In the genomic region with DNA sequence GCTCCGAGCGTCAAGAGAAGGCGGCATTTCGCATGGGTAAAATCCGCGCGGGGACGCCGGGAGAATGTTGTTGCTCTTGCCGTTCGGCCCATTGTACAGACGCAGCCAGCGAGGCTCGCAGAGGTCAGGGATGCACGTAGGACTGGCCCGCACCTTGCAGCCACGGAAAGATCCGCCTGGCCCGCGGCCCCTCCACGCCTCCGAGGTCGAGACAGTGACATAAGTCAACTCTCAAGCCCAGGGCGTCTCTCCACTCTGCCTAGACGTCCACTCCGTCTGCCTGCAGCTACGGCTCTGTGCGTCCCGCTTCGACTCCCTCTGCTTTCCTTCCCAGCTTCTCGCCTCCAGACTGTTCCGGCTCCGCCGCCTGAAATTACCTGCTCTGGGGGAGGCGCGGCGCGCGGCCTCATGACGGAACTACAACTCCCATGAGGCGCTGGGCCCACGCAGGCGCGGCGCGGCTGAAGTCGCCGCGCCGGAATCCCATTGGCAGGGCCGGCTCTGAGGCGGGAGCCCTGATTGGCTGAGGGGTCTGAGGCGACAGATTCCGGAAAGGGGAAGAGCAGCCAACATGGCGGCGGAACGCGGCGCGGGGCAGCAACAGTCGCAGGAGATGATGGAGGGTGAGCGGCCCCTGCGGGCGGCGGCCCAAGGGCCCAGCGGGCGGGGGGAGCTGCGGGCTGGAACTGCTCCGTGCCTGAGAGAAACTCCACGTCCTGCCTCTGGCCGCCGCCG, we compare ENCODE assay signal across 1 cellular context.
TF ChIP-seq lines count a peak whose summit lies in the region.

A gene with protein sequence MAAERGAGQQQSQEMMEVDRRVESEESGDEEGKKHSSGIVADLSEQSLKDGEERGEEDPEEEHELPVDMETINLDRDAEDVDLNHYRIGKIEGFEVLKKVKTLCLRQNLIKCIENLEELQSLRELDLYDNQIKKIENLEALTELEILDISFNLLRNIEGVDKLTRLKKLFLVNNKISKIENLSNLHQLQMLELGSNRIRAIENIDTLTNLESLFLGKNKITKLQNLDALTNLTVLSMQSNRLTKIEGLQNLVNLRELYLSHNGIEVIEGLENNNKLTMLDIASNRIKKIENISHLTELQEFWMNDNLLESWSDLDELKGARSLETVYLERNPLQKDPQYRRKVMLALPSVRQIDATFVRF (plus strand): TSS at position 543 of the 735 bp plus-strand sequence. CDS start 29 bp downstream, at position 572.

TF ChIP-seq in GM12878, 131 proteins besides CTCF, POLR2A, EP300 and RAD21 (continued from another document and continues in another):
- TF ChIP-seq NR2C1 (IDR thresholded peaks at IDR 0.05) (no peak), GABPA (IDR thresholded peaks at IDR 0.05; ENCODE audit: low read depth) (no peak), DPF2 (IDR thresholded peaks at IDR 0.05) (peak; percentile 56), BCL11A (IDR thresholded peaks at IDR 0.05; ENCODE audit: low read depth, low read length) (no peak), FOS (IDR thresholded peaks at IDR 0.05; ENCODE audit: borderline replicate concordance, extremely low read depth, insufficient read length) (peak; percentile 41), PAX8 (IDR thresholded peaks at IDR 0.05) (no peak), EGR1 (IDR thresholded peaks at IDR 0.05; ENCODE audit: borderline replicate concordance in 1 of 2, low read depth in 2 of 2, low read length in 2 of 2) (0 out of 3 replicates have a peak, but pooled peaks of 1 of the 2 experiments have one; percentile 11), NR2C2 (IDR thresholded peaks at IDR 0.05; ENCODE audit: borderline replicate concordance, control insufficient read depth, insufficient read length, low read depth) (no peak), TCF7 (IDR thresholded peaks at IDR 0.05; ENCODE audit: borderline replicate concordance) (no peak), SIN3A (IDR thresholded peaks at IDR 0.05; ENCODE audit: low read depth, low read length) (0 out of 2 replicates have a peak, but pooled peaks have one; percentile 73), SREBF1 (IDR thresholded peaks at IDR 0.05; ENCODE audit: low read length) (peak; percentile 79), SMARCA5 (IDR thresholded peaks at IDR 0.05) (no peak), CBX3 (IDR thresholded peaks at IDR 0.05; ENCODE audit: borderline replicate concordance, low read depth) (no peak), ZNF384 (IDR thresholded peaks at IDR 0.05; ENCODE audit: borderline replicate concordance, low read depth, low read length) (no peak), CHD4 (IDR thresholded peaks at IDR 0.05) (no peak), CREM (IDR thresholded peaks at IDR 0.05; ENCODE audit: low read depth) (peak; percentile 69; the same call in 1 of the 2 replicates), HDGF (IDR thresholded peaks at IDR 0.05) (0 out of 2 replicates have a peak, but pooled peaks have one; percentile 30), SMAD1 (IDR thresholded peaks at IDR 0.05; ENCODE audit: low read depth, partially characterized antibody) (no peak), MTA3 (IDR thresholded peaks at IDR 0.05; ENCODE audit: borderline replicate concordance, low read length) (no peak), NBN (IDR thresholded peaks at IDR 0.05) (no peak), KDM1A (IDR thresholded peaks at IDR 0.05; ENCODE audit: borderline replicate concordance) (no peak), EED (IDR thresholded peaks at IDR 0.05; ENCODE audit: low read depth) (no peak), POLR2AphosphoS5 (IDR thresholded peaks at IDR 0.05; ENCODE audit: low read length) (peak; percentile 72; the same call in 1 of the 2 replicates), TBL1XR1 (IDR thresholded peaks at IDR 0.05; ENCODE audit: low read depth, low read length) (no peak), LARP7 (IDR thresholded peaks at IDR 0.05) (peak; percentile 48), CREB1 (IDR thresholded peaks at IDR 0.05; ENCODE audit: low read depth) (peak; percentile 76), IKZF1 (conservative IDR thresholded peaks at IDR 0.05) (peak; percentile 95), ZNF217 (IDR thresholded peaks at IDR 0.05) (no peak), ZBED1 (IDR thresholded peaks at IDR 0.05; ENCODE audit: borderline replicate concordance) (no peak), RCOR1 (conservative IDR thresholded peaks at IDR 0.05; ENCODE audit: low read depth, low read length) (no peak), HDAC2 (IDR thresholded peaks at IDR 0.05) (no peak), ZZZ3 (IDR thresholded peaks at IDR 0.05; ENCODE audit: control insufficient read depth, insufficient read length, low read depth) (no peak), SMAD5 (IDR thresholded peaks at IDR 0.05; ENCODE audit: low read depth) (no peak), MXI1 (IDR thresholded peaks at IDR 0.05; ENCODE audit: low read depth, low read length) (peak; percentile 53), ZNF274 (IDR thresholded peaks at IDR 0.05; ENCODE audit: insufficient read depth, insufficient read length) (no peak), SMC3 (IDR thresholded peaks at IDR 0.05; ENCODE audit: borderline replicate concordance, low read length) (peak; percentile 49; the same call in 1 of the 2 replicates), BHLHE40 (IDR thresholded peaks at IDR 0.05; ENCODE audit: borderline replicate concordance in 1 of 2, low read depth in 2 of 2, low read length in 1 of 2) (peak in 1 of 2 experiments; percentile 20; a peak in 1 of 4 replicates), GATAD2B (conservative IDR thresholded peaks at IDR 0.05; ENCODE audit: low read depth) (peak; percentile 77; the same call in 1 of the 2 replicates), RUNX3 (IDR thresholded peaks at IDR 0.05; ENCODE audit: low read length) (no peak), ATF7 (IDR thresholded peaks at IDR 0.05; ENCODE audit: low read depth) (no peak), RELA (IDR thresholded peaks at IDR 0.05; ENCODE audit: borderline replicate concordance, partially characterized antibody) (no peak)
- TF ChIP-seq, protein P1, sequence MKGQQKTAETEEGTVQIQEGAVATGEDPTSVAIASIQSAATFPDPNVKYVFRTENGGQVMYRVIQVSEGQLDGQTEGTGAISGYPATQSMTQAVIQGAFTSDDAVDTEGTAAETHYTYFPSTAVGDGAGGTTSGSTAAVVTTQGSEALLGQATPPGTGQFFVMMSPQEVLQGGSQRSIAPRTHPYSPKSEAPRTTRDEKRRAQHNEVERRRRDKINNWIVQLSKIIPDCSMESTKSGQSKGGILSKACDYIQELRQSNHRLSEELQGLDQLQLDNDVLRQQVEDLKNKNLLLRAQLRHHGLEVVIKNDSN (IDR thresholded peaks at IDR 0.05; ENCODE audit: borderline replicate concordance, extremely low read length, insufficient read depth, low read depth, low read length): no peak
- TF ChIP-seq, protein P2, sequence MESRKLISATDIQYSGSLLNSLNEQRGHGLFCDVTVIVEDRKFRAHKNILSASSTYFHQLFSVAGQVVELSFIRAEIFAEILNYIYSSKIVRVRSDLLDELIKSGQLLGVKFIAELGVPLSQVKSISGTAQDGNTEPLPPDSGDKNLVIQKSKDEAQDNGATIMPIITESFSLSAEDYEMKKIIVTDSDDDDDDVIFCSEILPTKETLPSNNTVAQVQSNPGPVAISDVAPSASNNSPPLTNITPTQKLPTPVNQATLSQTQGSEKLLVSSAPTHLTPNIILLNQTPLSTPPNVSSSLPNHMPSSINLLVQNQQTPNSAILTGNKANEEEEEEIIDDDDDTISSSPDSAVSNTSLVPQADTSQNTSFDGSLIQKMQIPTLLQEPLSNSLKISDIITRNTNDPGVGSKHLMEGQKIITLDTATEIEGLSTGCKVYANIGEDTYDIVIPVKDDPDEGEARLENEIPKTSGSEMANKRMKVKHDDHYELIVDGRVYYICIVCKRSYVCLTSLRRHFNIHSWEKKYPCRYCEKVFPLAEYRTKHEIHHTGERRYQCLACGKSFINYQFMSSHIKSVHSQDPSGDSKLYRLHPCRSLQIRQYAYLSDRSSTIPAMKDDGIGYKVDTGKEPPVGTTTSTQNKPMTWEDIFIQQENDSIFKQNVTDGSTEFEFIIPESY (IDR thresholded peaks at IDR 0.05): no peak
- TF ChIP-seq, protein P3, sequence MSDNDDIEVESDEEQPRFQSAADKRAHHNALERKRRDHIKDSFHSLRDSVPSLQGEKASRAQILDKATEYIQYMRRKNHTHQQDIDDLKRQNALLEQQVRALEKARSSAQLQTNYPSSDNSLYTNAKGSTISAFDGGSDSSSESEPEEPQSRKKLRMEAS (IDR thresholded peaks at IDR 0.05; ENCODE audit: low read depth, low read length): no peak
- TF ChIP-seq, protein P4, sequence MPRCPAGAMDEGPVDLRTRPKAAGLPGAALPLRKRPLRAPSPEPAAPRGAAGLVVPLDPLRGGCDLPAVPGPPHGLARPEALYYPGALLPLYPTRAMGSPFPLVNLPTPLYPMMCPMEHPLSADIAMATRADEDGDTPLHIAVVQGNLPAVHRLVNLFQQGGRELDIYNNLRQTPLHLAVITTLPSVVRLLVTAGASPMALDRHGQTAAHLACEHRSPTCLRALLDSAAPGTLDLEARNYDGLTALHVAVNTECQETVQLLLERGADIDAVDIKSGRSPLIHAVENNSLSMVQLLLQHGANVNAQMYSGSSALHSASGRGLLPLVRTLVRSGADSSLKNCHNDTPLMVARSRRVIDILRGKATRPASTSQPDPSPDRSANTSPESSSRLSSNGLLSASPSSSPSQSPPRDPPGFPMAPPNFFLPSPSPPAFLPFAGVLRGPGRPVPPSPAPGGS (IDR thresholded peaks at IDR 0.05; ENCODE audit: borderline replicate concordance, insufficient read depth, low read depth, low read length, poor library complexity, severe bottlenecking): no peak
- TF ChIP-seq, protein P5, sequence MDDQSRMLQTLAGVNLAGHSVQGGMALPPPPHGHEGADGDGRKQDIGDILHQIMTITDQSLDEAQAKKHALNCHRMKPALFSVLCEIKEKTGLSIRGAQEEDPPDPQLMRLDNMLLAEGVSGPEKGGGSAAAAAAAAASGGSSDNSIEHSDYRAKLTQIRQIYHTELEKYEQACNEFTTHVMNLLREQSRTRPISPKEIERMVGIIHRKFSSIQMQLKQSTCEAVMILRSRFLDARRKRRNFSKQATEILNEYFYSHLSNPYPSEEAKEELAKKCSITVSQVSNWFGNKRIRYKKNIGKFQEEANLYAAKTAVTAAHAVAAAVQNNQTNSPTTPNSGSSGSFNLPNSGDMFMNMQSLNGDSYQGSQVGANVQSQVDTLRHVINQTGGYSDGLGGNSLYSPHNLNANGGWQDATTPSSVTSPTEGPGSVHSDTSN (IDR thresholded peaks at IDR 0.05; ENCODE audit: insufficient replicate concordance, low read depth, low read length): no peak
- TF ChIP-seq, protein P6, sequence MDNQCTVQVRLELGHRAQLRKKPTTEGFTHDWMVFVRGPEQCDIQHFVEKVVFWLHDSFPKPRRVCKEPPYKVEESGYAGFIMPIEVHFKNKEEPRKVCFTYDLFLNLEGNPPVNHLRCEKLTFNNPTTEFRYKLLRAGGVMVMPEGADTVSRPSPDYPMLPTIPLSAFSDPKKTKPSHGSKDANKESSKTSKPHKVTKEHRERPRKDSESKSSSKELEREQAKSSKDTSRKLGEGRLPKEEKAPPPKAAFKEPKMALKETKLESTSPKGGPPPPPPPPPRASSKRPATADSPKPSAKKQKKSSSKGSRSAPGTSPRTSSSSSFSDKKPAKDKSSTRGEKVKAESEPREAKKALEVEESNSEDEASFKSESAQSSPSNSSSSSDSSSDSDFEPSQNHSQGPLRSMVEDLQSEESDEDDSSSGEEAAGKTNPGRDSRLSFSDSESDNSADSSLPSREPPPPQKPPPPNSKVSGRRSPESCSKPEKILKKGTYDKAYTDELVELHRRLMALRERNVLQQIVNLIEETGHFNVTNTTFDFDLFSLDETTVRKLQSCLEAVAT (IDR thresholded peaks at IDR 0.05): 0 out of 2 replicates have a peak, but pooled peaks have one; percentile 28
- TF ChIP-seq, protein P7, sequence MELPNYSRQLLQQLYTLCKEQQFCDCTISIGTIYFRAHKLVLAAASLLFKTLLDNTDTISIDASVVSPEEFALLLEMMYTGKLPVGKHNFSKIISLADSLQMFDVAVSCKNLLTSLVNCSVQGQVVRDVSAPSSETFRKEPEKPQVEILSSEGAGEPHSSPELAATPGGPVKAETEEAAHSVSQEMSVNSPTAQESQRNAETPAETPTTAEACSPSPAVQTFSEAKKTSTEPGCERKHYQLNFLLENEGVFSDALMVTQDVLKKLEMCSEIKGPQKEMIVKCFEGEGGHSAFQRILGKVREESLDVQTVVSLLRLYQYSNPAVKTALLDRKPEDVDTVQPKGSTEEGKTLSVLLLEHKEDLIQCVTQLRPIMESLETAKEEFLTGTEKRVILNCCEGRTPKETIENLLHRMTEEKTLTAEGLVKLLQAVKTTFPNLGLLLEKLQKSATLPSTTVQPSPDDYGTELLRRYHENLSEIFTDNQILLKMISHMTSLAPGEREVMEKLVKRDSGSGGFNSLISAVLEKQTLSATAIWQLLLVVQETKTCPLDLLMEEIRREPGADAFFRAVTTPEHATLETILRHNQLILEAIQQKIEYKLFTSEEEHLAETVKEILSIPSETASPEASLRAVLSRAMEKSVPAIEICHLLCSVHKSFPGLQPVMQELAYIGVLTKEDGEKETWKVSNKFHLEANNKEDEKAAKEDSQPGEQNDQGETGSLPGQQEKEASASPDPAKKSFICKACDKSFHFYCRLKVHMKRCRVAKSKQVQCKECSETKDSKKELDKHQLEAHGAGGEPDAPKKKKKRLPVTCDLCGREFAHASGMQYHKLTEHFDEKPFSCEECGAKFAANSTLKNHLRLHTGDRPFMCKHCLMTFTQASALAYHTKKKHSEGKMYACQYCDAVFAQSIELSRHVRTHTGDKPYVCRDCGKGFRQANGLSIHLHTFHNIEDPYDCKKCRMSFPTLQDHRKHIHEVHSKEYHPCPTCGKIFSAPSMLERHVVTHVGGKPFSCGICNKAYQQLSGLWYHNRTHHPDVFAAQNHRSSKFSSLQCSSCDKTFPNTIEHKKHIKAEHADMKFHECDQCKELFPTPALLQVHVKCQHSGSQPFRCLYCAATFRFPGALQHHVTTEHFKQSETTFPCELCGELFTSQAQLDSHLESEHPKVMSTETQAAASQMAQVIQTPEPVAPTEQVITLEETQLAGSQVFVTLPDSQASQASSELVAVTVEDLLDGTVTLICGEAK (IDR thresholded peaks at IDR 0.05; ENCODE audit: borderline replicate concordance): no peak; the same call in 1 of the 2 replicates
- TF ChIP-seq, protein P8, sequence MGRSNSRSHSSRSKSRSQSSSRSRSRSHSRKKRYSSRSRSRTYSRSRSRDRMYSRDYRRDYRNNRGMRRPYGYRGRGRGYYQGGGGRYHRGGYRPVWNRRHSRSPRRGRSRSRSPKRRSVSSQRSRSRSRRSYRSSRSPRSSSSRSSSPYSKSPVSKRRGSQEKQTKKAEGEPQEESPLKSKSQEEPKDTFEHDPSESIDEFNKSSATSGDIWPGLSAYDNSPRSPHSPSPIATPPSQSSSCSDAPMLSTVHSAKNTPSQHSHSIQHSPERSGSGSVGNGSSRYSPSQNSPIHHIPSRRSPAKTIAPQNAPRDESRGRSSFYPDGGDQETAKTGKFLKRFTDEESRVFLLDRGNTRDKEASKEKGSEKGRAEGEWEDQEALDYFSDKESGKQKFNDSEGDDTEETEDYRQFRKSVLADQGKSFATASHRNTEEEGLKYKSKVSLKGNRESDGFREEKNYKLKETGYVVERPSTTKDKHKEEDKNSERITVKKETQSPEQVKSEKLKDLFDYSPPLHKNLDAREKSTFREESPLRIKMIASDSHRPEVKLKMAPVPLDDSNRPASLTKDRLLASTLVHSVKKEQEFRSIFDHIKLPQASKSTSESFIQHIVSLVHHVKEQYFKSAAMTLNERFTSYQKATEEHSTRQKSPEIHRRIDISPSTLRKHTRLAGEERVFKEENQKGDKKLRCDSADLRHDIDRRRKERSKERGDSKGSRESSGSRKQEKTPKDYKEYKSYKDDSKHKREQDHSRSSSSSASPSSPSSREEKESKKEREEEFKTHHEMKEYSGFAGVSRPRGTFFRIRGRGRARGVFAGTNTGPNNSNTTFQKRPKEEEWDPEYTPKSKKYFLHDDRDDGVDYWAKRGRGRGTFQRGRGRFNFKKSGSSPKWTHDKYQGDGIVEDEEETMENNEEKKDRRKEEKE (IDR thresholded peaks at IDR 0.05): no peak
